17 cellular contexts compared by ENCODE assay signal in the genomic region with DNA sequence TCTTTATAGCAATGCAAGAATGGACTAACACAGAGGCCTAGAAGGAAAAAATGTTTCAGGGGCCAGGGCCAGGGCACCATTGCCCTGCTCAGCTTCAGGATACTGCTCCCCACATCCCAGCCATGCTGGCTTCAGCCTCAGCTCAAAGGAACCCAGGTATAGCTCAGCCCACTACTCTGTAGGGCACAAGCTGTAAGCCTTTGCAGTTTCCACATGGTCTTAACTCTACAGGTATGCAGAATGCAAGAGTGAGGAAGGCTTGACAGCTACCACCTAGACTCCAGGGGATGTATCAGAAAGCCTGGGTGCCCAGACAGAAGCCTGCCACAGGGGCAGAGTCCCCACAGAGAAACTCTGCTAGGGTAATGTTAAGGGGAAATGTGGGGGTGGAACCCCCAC. TPM values are rescaled to one million over a fixed set of nuclear protein-coding genes. Genes with fewer than 3 reads are reported as not detected.
A peak's percentile ranks its signal among the peaks of the same experiment; 100 is the strongest.
DNase-seq lines count a peak whose midpoint lies in the region; ATAC-seq, FAIRE-seq and TF ChIP-seq lines count a peak whose summit lies in the region.
"Had no signal": no experiment of that assay in that cellular context is flagged by ENCODE, and none has a peak within 500 bp of the region (broad histone marks: within the 10 kb centered on the region; RNA-seq: fewer than 3 reads in every experiment).

No MANE protein-coding gene starts in this region.

- no peaks in the 10 kb centered on the region for H3K4me1 ChIP-seq in endodermal cell (ENCODE audit: control insufficient read depth, insufficient read depth, low read length)
- no peaks in the 10 kb centered on the region for H3K4me1 ChIP-seq in kidney (ENCODE audit: control insufficient read depth in 1 of 2, insufficient read depth in 1 of 2, low read depth in 1 of 2, low read length in 2 of 2)
- H3K4me1 ChIP-seq in thymus (ENCODE audit: control insufficient read depth, insufficient read depth, low read length) = peaks cover 14% of the 10 kb centered on the region
- H3K4me1 ChIP-seq: A549, Caco-2 had no signal

- intact Hi-C loops in kidney (cut with DNase I) = no loop called here

- H3K4me1 Mint-ChIP-seq in stimulated activated naive CD8-positive, alpha-beta T cell treated with anti-CD3 and anti-CD28 coated beads, Interleukin-15, amount 100 ng/mL, for 72 hours = no peaks in the 10 kb centered on the region
- no peaks in the 10 kb centered on the region for H3K4me1 Mint-ChIP-seq in endodermal cell

- ATAC-seq in stimulated activated naive CD8-positive, alpha-beta T cell treated with anti-CD3 and anti-CD28 coated beads, Interleukin-15, amount 100 ng/mL, for 72 hours = peak; percentile 43
- ATAC-seq in stimulated activated naive CD8-positive, alpha-beta T cell treated with anti-CD3 and anti-CD28 coated beads, Interleukin-15, Interleukin-2, amounts not matched to agents 100 U/mL and 50 U/mL, for 24 hours = no peak
- ATAC-seq in GM21529 (IDR thresholded peaks at IDR 0.05; ENCODE audit: unreplicated experiment) = no peak
- ATAC-seq: A549 had no signal

- no peak for DNase-seq in stimulated activated naive CD8-positive, alpha-beta T cell treated with anti-CD3 and anti-CD28 coated beads, Interleukin-15, amount 100 ng/mL, for 72 hours
- no peak for DNase-seq in stimulated activated naive CD8-positive, alpha-beta T cell treated with anti-CD3 and anti-CD28 coated beads, Interleukin-15, Interleukin-2, amounts not matched to agents 100 U/mL and 50 U/mL, for 24 hours
- DNase-seq in endodermal cell = peak; percentile 47
- peak; percentile 42 for DNase-seq in kidney
- no peak for DNase-seq in GM10248 (ENCODE audit: extremely low spot score)
- DNase-seq in superior temporal gyrus (ENCODE audit: extremely low spot score) = no peak
- DNase-seq: AML-193; Caco-2; CD4-positive, alpha-beta T cell; GDM1; HCEC 1CT had no signal

- H3K27me3 ChIP-seq in endodermal cell (ENCODE audit: control insufficient read depth, insufficient read depth, low read length, poor library complexity, severe bottlenecking) = no peaks in the 10 kb centered on the region
- no peaks in the 10 kb centered on the region for H3K27me3 ChIP-seq in thymus (ENCODE audit: control insufficient read depth, insufficient read depth)

- H3K27ac ChIP-seq in endodermal cell (ENCODE audit: low read depth, low read length) (no peak overlapping the region), kidney (ENCODE audit: low read depth in 2 of 2, low read length in 2 of 2) (no peak overlapping the region), thymus (ENCODE audit: low read depth) (peak overlapping the region; percentile 49)
- H3K27ac ChIP-seq: 22Rv1, A549, C4-2B had no signal

- H3K9me3 ChIP-seq in endodermal cell (ENCODE audit: control insufficient read depth, low read length) (no peaks in the 10 kb centered on the region), kidney (ENCODE audit: control insufficient read depth in 1 of 2, low read length in 2 of 2) (no peaks in the 10 kb centered on the region), thymus (ENCODE audit: control insufficient read depth) (no peaks in the 10 kb centered on the region)
- H3K9me3 ChIP-seq: Caco-2 had no signal

- H3K4me3 Mint-ChIP-seq in stimulated activated naive CD8-positive, alpha-beta T cell treated with anti-CD3 and anti-CD28 coated beads, Interleukin-15, amount 100 ng/mL, for 72 hours = no peak overlapping the region
- H3K4me3 Mint-ChIP-seq in endodermal cell = no peak overlapping the region
- H3K4me3 Mint-ChIP-seq: CD4-positive, alpha-beta T cell had no signal

- no peaks in the 10 kb centered on the region for H3K27me3 Mint-ChIP-seq in stimulated activated naive CD8-positive, alpha-beta T cell treated with anti-CD3 and anti-CD28 coated beads, Interleukin-15, amount 100 ng/mL, for 72 hours
- H3K27me3 Mint-ChIP-seq in endodermal cell (ENCODE audit: insufficient read depth) = no peaks in the 10 kb centered on the region
- H3K27me3 Mint-ChIP-seq: CD4-positive, alpha-beta T cell had no signal

- no peaks in the 10 kb centered on the region for H3K36me3 ChIP-seq in endodermal cell (ENCODE audit: control insufficient read depth, insufficient read depth, low read length)
- no peaks in the 10 kb centered on the region for H3K36me3 ChIP-seq in kidney (ENCODE audit: control insufficient read depth in 1 of 2, insufficient read depth in 2 of 2, low read length in 2 of 2)
- no peaks in the 10 kb centered on the region for H3K36me3 ChIP-seq in thymus (ENCODE audit: control insufficient read depth, insufficient read depth)

- H3K9me3 Mint-ChIP-seq in stimulated activated naive CD8-positive, alpha-beta T cell treated with anti-CD3 and anti-CD28 coated beads, Interleukin-15, amount 100 ng/mL, for 72 hours = no peaks in the 10 kb centered on the region
- H3K9me3 Mint-ChIP-seq in endodermal cell = no peaks in the 10 kb centered on the region

- CTCF ChIA-PET in GM10248 (lab: Yijun Ruan, JAX) = interaction anchor here (1.0 to 2.6 kb wide), 3 partner anchors 11 to 44 kb away, joined by 3 to 10 read pairs (median 3); a partner anchor contains a TSS

- H3K4me3 ChIP-seq in endodermal cell (ENCODE audit: low read length) (no peak overlapping the region), kidney (ENCODE audit: low read length in 2 of 2) (no peak overlapping the region), thymus (ENCODE audit: low read length) (no peak overlapping the region)
- H3K4me3 ChIP-seq: A549 had no signal

- TF ChIP-seq CTCF in endodermal cell (conservative IDR thresholded peaks at IDR 0.05) = no peak
- TF ChIP-seq CTCF in kidney (IDR thresholded peaks at IDR 0.05; ENCODE audit: borderline replicate concordance, extremely low read depth, insufficient read depth) = no peak
- TF ChIP-seq CTCF in GM10248 (IDR thresholded peaks at IDR 0.05; ENCODE audit: control extremely low read depth, extremely low read depth, low read depth, missing control alignments) = no peak

- no peak for FAIRE-seq in kidney (lab: Jason Lieb, UNC)
- FAIRE-seq: A549, HTR-8/SVneo had no signal

- no peak overlapping the region for H3K27ac Mint-ChIP-seq in stimulated activated naive CD8-positive, alpha-beta T cell treated with anti-CD3 and anti-CD28 coated beads, Interleukin-15, amount 100 ng/mL, for 72 hours
- no peak overlapping the region for H3K27ac Mint-ChIP-seq in endodermal cell
- H3K27ac Mint-ChIP-seq: CD4-positive, alpha-beta T cell had no signal

- POLR2A ChIA-PET in GM10248 (lab: Yijun Ruan, JAX) = no interaction called here

- H3K36me3 Mint-ChIP-seq in endodermal cell (ENCODE audit: low read depth) = no peaks in the 10 kb centered on the region

- no peak overlapping the region for H3K9ac ChIP-seq in endodermal cell (ENCODE audit: extremely low read depth, low read length, poor library complexity, severe bottlenecking)
- H3K9ac ChIP-seq in kidney (ENCODE audit: low read length in 2 of 2) = no peak overlapping the region

RNA-seq across cellular contexts. Expression of a gene that starts 10.5 kb away (rescaled TPM):
- total RNA-seq in endodermal cell = 10 to 100 TPM; 31.5 to 45.0 TPM
- 56.9 TPM for polyA plus RNA-seq in endodermal cell (2013, experiment 1 of 2)
- polyA plus RNA-seq in endodermal cell (2013, experiment 2 of 2) = 59.9 TPM
- 0.79 TPM for total RNA-seq in kidney
- polyA plus RNA-seq in kidney (ENCODE audit: insufficient read depth, low read depth, low replicate concordance) = 0.13 TPM
- 5.5 TPM for polyA plus RNA-seq in thymus

RNA-seq across cellular contexts. Expression of a gene that starts 46.6 kb away (rescaled TPM):
- total RNA-seq in endodermal cell = 1 to 10 TPM; 7.4 to 8.8 TPM
- 7.4 TPM for polyA plus RNA-seq in endodermal cell (2013, experiment 1 of 2)
- 7.0 TPM for polyA plus RNA-seq in endodermal cell (2013, experiment 2 of 2)
- total RNA-seq in kidney = 0.38 TPM
- 2.1 TPM for polyA plus RNA-seq in kidney (ENCODE audit: insufficient read depth, low read depth, low replicate concordance)
- polyA plus RNA-seq in thymus = 30.6 TPM

Comparison
In these comparisons a context has a peak if more than half of its experiments do, and no peak if none do; other contexts are left out.
1. DNase-seq: peak in endodermal cell (single experiment) and kidney (single experiment); none in stimulated activated naive CD8-positive, alpha-beta T cell treated with anti-CD3 and anti-CD28 coated beads, Interleukin-15, amount 100 ng/mL, for 72 hours (0 of 2), stimulated activated naive CD8-positive, alpha-beta T cell treated with anti-CD3 and anti-CD28 coated beads, Interleukin-15, Interleukin-2, amounts not matched to agents 100 U/mL and 50 U/mL, for 24 hours (single experiment), GM10248 (single experiment) and superior temporal gyrus (single experiment).
2. RNA of a gene that starts 10.5 kb away (total RNA-seq): 31.5 to 45.0 TPM in endodermal cell; 0.79 TPM in kidney (single experiment); every median in the first group is over 10 times any median in the second.